8 cellular contexts compared by ENCODE assay signal in the genomic region with DNA sequence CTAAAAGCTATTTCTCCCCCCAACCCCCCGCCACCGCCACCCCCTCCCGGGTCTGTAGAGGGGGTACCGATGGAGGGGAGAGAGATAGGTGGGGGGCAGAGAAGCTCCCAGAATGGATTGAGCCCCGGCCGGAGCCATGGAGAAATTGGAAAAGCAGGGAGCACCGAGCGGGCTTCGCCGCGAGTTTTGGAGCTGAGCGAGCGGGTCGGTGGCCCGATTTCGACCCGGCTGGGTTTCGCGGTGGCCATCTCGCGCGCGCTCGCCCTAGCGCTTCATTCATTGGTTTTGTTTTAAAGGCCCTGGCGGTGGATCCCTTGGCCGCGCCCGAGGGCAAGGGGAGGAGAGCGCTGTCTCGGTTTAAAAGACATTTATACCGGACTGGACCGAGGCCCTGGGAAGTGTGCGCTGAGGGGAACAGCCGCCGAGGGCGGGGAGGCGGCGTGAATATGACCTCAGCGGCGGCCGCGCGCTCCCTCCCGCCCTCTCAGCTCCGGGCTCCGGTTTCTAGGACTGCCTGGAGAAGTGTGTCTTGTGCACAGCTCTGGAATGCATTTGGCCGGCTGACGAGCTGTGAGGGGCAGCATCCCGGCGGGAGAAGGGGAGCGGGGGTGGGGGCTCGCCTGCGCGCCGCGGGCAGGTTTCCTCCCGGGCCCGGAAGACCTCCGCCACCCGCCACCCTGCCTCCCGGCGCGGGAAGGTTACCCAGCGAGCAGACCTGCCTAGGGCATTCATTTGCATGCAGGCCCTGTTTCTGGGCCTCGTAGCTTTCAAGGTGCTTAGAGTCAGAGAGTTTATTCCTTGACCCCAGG. TPM values are rescaled to one million over a fixed set of nuclear protein-coding genes. Genes with fewer than 3 reads are reported as not detected.
DNase-seq lines count a peak whose midpoint lies in the region; ATAC-seq lines count a peak whose summit lies in the region.

No MANE protein-coding gene starts in this region.

- H3K4me1 ChIP-seq in Karpas-422 (ENCODE audit: low read length) = peaks cover 45% of the 10 kb centered on the region
- peaks cover 53% of the 10 kb centered on the region for H3K4me1 ChIP-seq in SJSA1 (replicated peaks)

- H3K9me3 ChIP-seq in Karpas-422 (ENCODE audit: low read length) (no peaks in the 10 kb centered on the region), SJSA1 (replicated peaks) (0 out of 2 replicates have a peak, but pooled peaks cover 2% of the 10 kb centered on the region)

- DNase-seq in ELR (ENCODE audit: low read depth) = peak; percentile 86
- peak; percentile 80 for DNase-seq in Karpas-422
- DNase-seq in SJSA1 (ENCODE audit: low read depth in 1 of 2, low spot score in 2 of 2) = peak; percentile 89 to 93
- DNase-seq in amygdala (lab: John Stamatoyannopoulos, UW) = peak in 50 of 56 donors; percentile 7 to 92 (median 69)
- peak; percentile 89 for DNase-seq in left cardiac atrium
- peak in 7 of 10 donors; percentile 55 to 95 (median 73) for DNase-seq in posterior cingulate gyrus

- intact Hi-C loops in left cardiac atrium (cut with DNase I) = loop anchor here (10.0 kb wide), 2 partner anchors 102 to 238 kb away; no protein-coding TSS in a partner anchor
- intact Hi-C loops in posterior cingulate gyrus (cut with DNase I) = loop anchor here (10.0 kb wide), 1 partner anchor 222 kb away; no protein-coding TSS in a partner anchor

- peak overlapping the region; percentile 80 for H2AFZ ChIP-seq in Karpas-422 (ENCODE audit: low read length)

- H3K27me3 ChIP-seq in Karpas-422 (ENCODE audit: low read length) (no peaks in the 10 kb centered on the region), SJSA1 (replicated peaks) (no peaks in the 10 kb centered on the region)

- peaks cover 4% of the 10 kb centered on the region; the same call in 1 of the 2 replicates for H4K20me1 ChIP-seq in Karpas-422 (ENCODE audit: insufficient read depth, low read depth, low read length)

- no peak overlapping the region for H3K27ac ChIP-seq in Karpas-422 (ENCODE audit: low read length)
- peak overlapping the region; percentile 95 for H3K27ac ChIP-seq in SJSA1

- ATAC-seq in GM21619 (IDR thresholded peaks at IDR 0.05; ENCODE audit: unreplicated experiment) = peak; percentile 33
- ATAC-seq in left cardiac atrium = peak; percentile 71 to 84
- ATAC-seq in HG03378 (IDR thresholded peaks at IDR 0.05; ENCODE audit: unreplicated experiment) = no peak

- peak overlapping the region; percentile 64 for H3K4me3 ChIP-seq in Karpas-422 (ENCODE audit: low read length)
- peak overlapping the region; percentile 51 for H3K4me3 ChIP-seq in SJSA1

- H3K4me2 ChIP-seq in Karpas-422 (ENCODE audit: low read depth, low read length, poor library complexity, severe bottlenecking) = peak overlapping the region; percentile 79

- no peaks in the 10 kb centered on the region for H3K9me2 ChIP-seq in Karpas-422 (replicated peaks; ENCODE audit: insufficient read depth, low read length)

- H3K79me2 ChIP-seq in Karpas-422 (ENCODE audit: low read length) = no peaks in the 10 kb centered on the region

- H3K36me3 ChIP-seq in Karpas-422 (ENCODE audit: insufficient read depth, low read length) = no peaks in the 10 kb centered on the region
- peaks cover 35% of the 10 kb centered on the region for H3K36me3 ChIP-seq in SJSA1

- peak overlapping the region; percentile 65 for H3K9ac ChIP-seq in Karpas-422 (ENCODE audit: low read length)

RNA-seq across cellular contexts. Expression of a gene that starts 1.7 kb away (rescaled TPM):
- total RNA-seq in Karpas-422 (2014; rRNA removed; shearing (Covaris generic); ENCODE audit: low replicate concordance) = 1.3 and 2.1 TPM in 2 replicates
- 52.2 and 64.5 TPM in 2 replicates for total RNA-seq in SJSA1 (2014; rRNA removed; shearing (Covaris generic))
- total RNA-seq in left cardiac atrium = 10 to 100 TPM; 17.1 to 49.0 TPM
